23 cellular contexts compared by ENCODE assay signal in the genomic region with DNA sequence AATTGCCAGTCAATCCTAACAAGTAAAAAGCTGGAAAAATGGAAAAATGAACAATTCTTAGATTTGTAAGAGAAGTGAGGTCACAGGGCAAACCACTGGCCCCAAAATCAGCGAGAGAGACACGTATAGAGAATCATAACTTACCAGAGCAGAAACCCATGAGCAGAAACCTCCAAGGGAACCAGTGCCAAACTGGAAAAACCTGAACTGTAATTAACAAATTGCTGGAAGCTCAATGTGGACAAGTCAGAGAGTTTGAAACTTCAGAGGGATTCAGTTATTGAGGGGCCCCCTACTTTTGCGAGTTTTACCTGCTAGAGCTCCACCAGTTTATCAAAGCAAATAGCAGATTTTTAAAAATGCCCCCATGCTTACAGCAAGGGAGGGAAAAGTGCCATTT.
"Had no signal": no experiment of that assay in that cellular context is flagged by ENCODE, and none has a peak within 500 bp of the region (broad histone marks: within the 10 kb centered on the region; RNA-seq: fewer than 3 reads in every experiment).

No MANE protein-coding gene starts in this region.

- H3K4me3 Mint-ChIP-seq: activated CD4-positive, alpha-beta memory T cell treated with anti-CD3 and anti-CD28 coated beads for 36 hours; activated CD4-positive, alpha-beta T cell treated with anti-CD3 and anti-CD28 coated beads, Interleukin-2, amount 10 ng/mL, durations not matched to agents 7 days and 5 days; activated naive CD4-positive, alpha-beta T cell treated with anti-CD3 and anti-CD28 coated beads, Interleukin-2, amount 10 ng/mL, durations not matched to agents 7 days and 5 days; activated naive CD8-positive, alpha-beta T cell treated with anti-CD3 and anti-CD28 coated beads for 36 hours; activated T-helper 17 cell treated with anti-CD3 and anti-CD28 coated beads, Interleukin-2, amount 50 U/mL, for 72 hours; T-cell had no signal

- H3K4me3 ChIP-seq: cardiac muscle cell, SK-N-MC had no signal

- H3K27ac Mint-ChIP-seq: activated CD4-positive, alpha-beta memory T cell treated with anti-CD3 and anti-CD28 coated beads for 36 hours; activated CD4-positive, alpha-beta T cell treated with anti-CD3 and anti-CD28 coated beads, Interleukin-2, amount 10 ng/mL, durations not matched to agents 7 days and 5 days; activated naive CD4-positive, alpha-beta T cell treated with anti-CD3 and anti-CD28 coated beads, Interleukin-2, amount 10 ng/mL, durations not matched to agents 7 days and 5 days; activated naive CD8-positive, alpha-beta T cell treated with anti-CD3 and anti-CD28 coated beads for 36 hours; activated T-helper 17 cell treated with anti-CD3 and anti-CD28 coated beads, Interleukin-2, amount 50 U/mL, for 72 hours; T-cell had no signal

- H3K36me3 Mint-ChIP-seq: activated CD4-positive, alpha-beta memory T cell treated with anti-CD3 and anti-CD28 coated beads for 36 hours; activated naive CD4-positive, alpha-beta T cell treated with anti-CD3 and anti-CD28 coated beads, Interleukin-2, amount 10 ng/mL, durations not matched to agents 7 days and 5 days; activated naive CD8-positive, alpha-beta T cell treated with anti-CD3 and anti-CD28 coated beads for 36 hours; T-cell had no signal

- H3K27me3 Mint-ChIP-seq: activated naive CD4-positive, alpha-beta T cell treated with anti-CD3 and anti-CD28 coated beads, Interleukin-2, amount 10 ng/mL, durations not matched to agents 7 days and 5 days had no signal

- H3K27me3 ChIP-seq: brain microvascular endothelial cell, cardiac muscle cell had no signal

- H3K4me1 Mint-ChIP-seq: activated CD4-positive, alpha-beta T cell treated with anti-CD3 and anti-CD28 coated beads, Interleukin-2, amount 10 ng/mL, durations not matched to agents 7 days and 5 days; activated naive CD4-positive, alpha-beta T cell treated with anti-CD3 and anti-CD28 coated beads, Interleukin-2, amount 10 ng/mL, durations not matched to agents 7 days and 5 days; activated naive CD8-positive, alpha-beta T cell treated with anti-CD3 and anti-CD28 coated beads for 36 hours; activated T-helper 17 cell treated with anti-CD3 and anti-CD28 coated beads, Interleukin-2, amount 50 U/mL, for 72 hours; T-cell had no signal

- H3K27ac ChIP-seq: brain microvascular endothelial cell, cardiac muscle cell, SK-N-MC, VCaP had no signal

- H3K36me3 ChIP-seq: brain microvascular endothelial cell, cardiac muscle cell had no signal

- H3K9me3 Mint-ChIP-seq: activated CD4-positive, alpha-beta T cell treated with anti-CD3 and anti-CD28 coated beads, Interleukin-2, amount 10 ng/mL, durations not matched to agents 7 days and 5 days; activated naive CD4-positive, alpha-beta T cell treated with anti-CD3 and anti-CD28 coated beads, Interleukin-2, amount 10 ng/mL, durations not matched to agents 7 days and 5 days; activated naive CD8-positive, alpha-beta T cell treated with anti-CD3 and anti-CD28 coated beads for 36 hours had no signal

- DNase-seq: activated CD4-positive, alpha-beta memory T cell treated with anti-CD3 and anti-CD28 coated beads for 36 hours; activated CD4-positive, alpha-beta T cell treated with anti-CD3 and anti-CD28 coated beads, Interleukin-2, amount 10 ng/mL, durations not matched to agents 7 days and 5 days; activated CD4-positive, CD25-positive, alpha-beta regulatory T cell; activated gamma-delta T cell; activated naive CD4-positive, alpha-beta T cell treated with anti-CD3 and anti-CD28 coated beads, Interleukin-2, amount 10 ng/mL, durations not matched to agents 7 days and 5 days; activated naive CD8-positive, alpha-beta T cell treated with anti-CD3 and anti-CD28 coated beads for 36 hours; activated T-cell treated with anti-CD3 and anti-CD28 coated beads for 4 hours; activated T-cell treated with anti-CD3 and anti-CD28 coated beads, Interleukin-2, amount 50 U/mL, for 48 hours; brain microvascular endothelial cell; Karpas-422; NCI-H1048; NCI-H1436; NCI-H187; NCI-H2081; NCI-H510A treated with DMSO at 0.1 percent for 48 hours; NK-92 treated with Interleukin-12 subunit alpha and Interleukin-12 subunit beta, amount 100 ng/mL, for 24 hours; OCI-M1; RPMI8226; T-cell had no signal
